ENCODE assay signal across 18 cellular contexts in genomic region chr11:44453213-44453612, GRCh38.
"Had no signal": no experiment of that assay in that cellular context is flagged by ENCODE, and none has a peak within 500 bp of the region (broad histone marks: within the 10 kb centered on the region; RNA-seq: fewer than 3 reads in every experiment).

No MANE protein-coding gene starts in this region.

- H3K4me3 Mint-ChIP-seq: activated CD4-positive, alpha-beta memory T cell treated with anti-CD3 and anti-CD28 coated beads, Interleukin-2, amount 10 ng/mL, durations not matched to agents 7 days and 5 days; activated naive CD8-positive, alpha-beta T cell; central memory CD8-positive, alpha-beta T cell; neural crest cell; T-helper 17 cell had no signal

- H3K27me3 ChIP-seq: ovary, testis, upper lobe of left lung had no signal

- DNase-seq: activated CD4-positive, alpha-beta memory T cell treated with anti-CD3 and anti-CD28 coated beads, Interleukin-2, amount 10 ng/mL, durations not matched to agents 7 days and 5 days; activated CD4-positive, alpha-beta T cell treated with anti-CD3 and anti-CD28 coated beads for 4 hours; activated gamma-delta T cell treated with Interleukin-2 at 50 U/mL for 16 hours; amniotic stem cell; effector CD8-positive, alpha-beta T cell; esophagus squamous epithelium; foreskin fibroblast; lower lobe of right lung; ovary; stimulated activated CD4-positive, alpha-beta T cell treated with anti-CD3 and anti-CD28 coated beads, Interleukin-12 subunit alpha, Interleukin-12 subunit beta, amount 100 ng/mL, for 4 hours; stimulated activated CD4-positive, alpha-beta T cell treated with anti-CD3 and anti-CD28 coated beads, Interleukin-2, amount 100 ng/mL, for 24 hours; stomach; T-helper 17 cell; testis; upper lobe of left lung had no signal

- H3K36me3 ChIP-seq: esophagus squamous epithelium, lower lobe of right lung, ovary, stomach, upper lobe of left lung had no signal

- H3K9me3 ChIP-seq: esophagus squamous epithelium, lower lobe of right lung, ovary, stomach, testis, upper lobe of left lung had no signal

- ATAC-seq: lower lobe of right lung, T-helper 17 cell had no signal

- H3K9me3 Mint-ChIP-seq: activated CD4-positive, alpha-beta memory T cell treated with anti-CD3 and anti-CD28 coated beads, Interleukin-2, amount 10 ng/mL, durations not matched to agents 7 days and 5 days; central memory CD8-positive, alpha-beta T cell; neural crest cell had no signal

- H3K4me3 ChIP-seq: esophagus squamous epithelium, lower lobe of right lung, ovary, stomach, testis, upper lobe of left lung had no signal

- H3K27ac Mint-ChIP-seq: activated CD4-positive, alpha-beta memory T cell treated with anti-CD3 and anti-CD28 coated beads, Interleukin-2, amount 10 ng/mL, durations not matched to agents 7 days and 5 days; activated naive CD8-positive, alpha-beta T cell; T-helper 17 cell had no signal

- H3K27me3 Mint-ChIP-seq: activated CD4-positive, alpha-beta memory T cell treated with anti-CD3 and anti-CD28 coated beads, Interleukin-2, amount 10 ng/mL, durations not matched to agents 7 days and 5 days; activated naive CD8-positive, alpha-beta T cell had no signal

- H3K27ac ChIP-seq: esophagus squamous epithelium, lower lobe of right lung, ovary, stomach, testis, upper lobe of left lung had no signal

- H3K36me3 Mint-ChIP-seq: activated naive CD8-positive, alpha-beta T cell had no signal

- H3K4me1 Mint-ChIP-seq: activated CD4-positive, alpha-beta memory T cell treated with anti-CD3 and anti-CD28 coated beads, Interleukin-2, amount 10 ng/mL, durations not matched to agents 7 days and 5 days; central memory CD8-positive, alpha-beta T cell; neural crest cell; T-helper 17 cell had no signal

- H3K4me1 ChIP-seq: esophagus squamous epithelium, lower lobe of right lung, testis, upper lobe of left lung had no signal
